12 cellular contexts compared by ENCODE assay signal in the genomic region with DNA sequence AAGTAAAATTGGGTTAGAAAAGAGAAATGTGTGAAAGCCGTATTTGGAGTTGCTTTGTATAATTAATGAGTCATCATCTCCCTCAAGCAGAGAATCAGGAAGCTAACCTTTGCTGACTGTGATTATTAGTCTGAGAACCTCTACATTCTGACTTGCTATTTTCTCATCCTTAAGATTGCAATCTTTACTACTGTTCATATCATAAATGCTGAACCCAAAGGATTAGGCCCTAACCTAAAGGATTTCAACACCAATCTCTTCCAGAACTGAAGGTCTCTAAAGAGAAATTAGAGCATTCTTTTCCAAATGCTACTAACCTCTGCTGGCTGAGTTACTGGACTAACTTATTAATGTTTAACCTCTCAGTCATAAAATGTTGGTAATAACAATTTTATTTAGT.
DNase-seq lines count a peak whose midpoint lies in the region; ATAC-seq and TF ChIP-seq lines count a peak whose summit lies in the region.
"Had no signal": no experiment of that assay in that cellular context is flagged by ENCODE, and none has a peak within 500 bp of the region (broad histone marks: within the 10 kb centered on the region; RNA-seq: fewer than 3 reads in every experiment).

No MANE protein-coding gene starts in this region.

- TF ChIP-seq CTCF in chondrocyte (IDR thresholded peaks at IDR 0.05), result no peak

- peaks cover 4% of the 10 kb centered on the region for H3K36me3 Mint-ChIP-seq in chondrocyte (ENCODE audit: low read depth)

- peak; percentile 37 for DNase-seq in M059J (ENCODE audit: low read depth)
- DNase-seq in chondrocyte (ENCODE audit: low spot score), result no peak
- peak; percentile 86 for DNase-seq in renal cortical epithelial cell (ENCODE audit: low read depth)
- DNase-seq in stimulated activated CD4-positive, alpha-beta T cell treated with anti-CD3 and anti-CD28 coated beads, Interleukin-1b, Interleukin-23, amount 100 ng/mL, for 48 hours, result no peak
- DNase-seq in NCI-H187 (lab: John Stamatoyannopoulos, UW), result no peak
- DNase-seq in activated gamma-delta T cell (lab: John Stamatoyannopoulos, UW), result no peak
- DNase-seq: cerebellar nuclear complex, KG1 had no signal

- peak overlapping the region; percentile 76 for H3K27ac Mint-ChIP-seq in chondrocyte (ENCODE audit: unreplicated experiment)
- H3K27ac Mint-ChIP-seq: stimulated activated naive CD8-positive, alpha-beta T cell treated with anti-CD3 and anti-CD28 coated beads, Interleukin-15, Interleukin-2, amounts not matched to agents 100 ng/mL and 50 ng/mL, for 24 hours had no signal

- H3K4me3 Mint-ChIP-seq in chondrocyte (ENCODE audit: unreplicated experiment), result no peak overlapping the region
- H3K4me3 Mint-ChIP-seq: stimulated activated naive CD8-positive, alpha-beta T cell treated with anti-CD3 and anti-CD28 coated beads, Interleukin-15, Interleukin-2, amounts not matched to agents 100 ng/mL and 50 ng/mL, for 24 hours had no signal

- H3K27me3 Mint-ChIP-seq in chondrocyte (ENCODE audit: low read depth), result no peaks in the 10 kb centered on the region
- H3K27me3 Mint-ChIP-seq: stimulated activated naive CD8-positive, alpha-beta T cell treated with anti-CD3 and anti-CD28 coated beads, Interleukin-15, Interleukin-2, amounts not matched to agents 100 ng/mL and 50 ng/mL, for 24 hours had no signal

- peaks cover 31% of the 10 kb centered on the region for H3K4me1 Mint-ChIP-seq in chondrocyte (ENCODE audit: low read depth)

- ATAC-seq in GM18861 (IDR thresholded peaks at IDR 0.05; ENCODE audit: unreplicated experiment) (peak; percentile 80), HG03571 (IDR thresholded peaks at IDR 0.05; ENCODE audit: unreplicated experiment) (no peak)
- ATAC-seq: sciatic nerve had no signal

- H3K9me3 Mint-ChIP-seq in chondrocyte (ENCODE audit: low read depth), result peaks cover 26% of the 10 kb centered on the region

Comparison
In these comparisons a context has a peak if more than half of its experiments do, and no peak if none do; other contexts are left out.
1. DNase-seq: peak in M059J (single experiment) and renal cortical epithelial cell (single experiment); none in chondrocyte (single experiment), stimulated activated CD4-positive, alpha-beta T cell treated with anti-CD3 and anti-CD28 coated beads, Interleukin-1b, Interleukin-23, amount 100 ng/mL, for 48 hours (single experiment), NCI-H187 (0 of 2) and activated gamma-delta T cell (single experiment).